ENCODE assay signal across 36 cellular contexts in genomic region chr5:140791111-140791510, GRCh38. TPM values are rescaled to one million over a fixed set of nuclear protein-coding genes. Genes with fewer than 3 reads are reported as not detected.
"Had no signal": no experiment of that assay in that cellular context is flagged by ENCODE, and none has a peak within 500 bp of the region (broad histone marks: within the 10 kb centered on the region; RNA-seq: fewer than 3 reads in every experiment).

No MANE protein-coding gene starts in this region.

- ATAC-seq: effector memory CD8-positive, alpha-beta T cell; gastroesophageal sphincter; natural killer cell; psoas muscle; stimulated activated memory B cell treated with anti-CD40 and anti-IgM and Interleukin-4, amounts not matched to agents 10 μg/mL and 1 μg/mL and 100 μg/mL, for 72 hours; stimulated activated naive CD8-positive, alpha-beta T cell treated with anti-CD3 and anti-CD28 coated beads, Interleukin-15, amount 100 ng/mL, for 72 hours had no signal

- H3K4me3 Mint-ChIP-seq: activated naive CD8-positive, alpha-beta T cell treated with anti-CD3 and anti-CD28 coated beads for 36 hours; brain; effector memory CD8-positive, alpha-beta T cell; natural killer cell; neural progenitor cell; stimulated activated memory B cell treated with anti-CD40 and anti-IgM and Interleukin-4, amounts not matched to agents 10 μg/mL and 1 μg/mL and 100 μg/mL, for 72 hours; stimulated activated naive CD8-positive, alpha-beta T cell treated with anti-CD3 and anti-CD28 coated beads, Interleukin-15, amount 100 ng/mL, for 72 hours; type B pancreatic cell had no signal

- H3K27me3 ChIP-seq: adrenal gland, ascending aorta, hepatocyte, neural progenitor cell, vagina had no signal

- H3K27ac ChIP-seq: adrenal gland, ascending aorta, gastroesophageal sphincter, hepatocyte, left ventricle myocardium inferior, neural progenitor cell, parathyroid adenoma, psoas muscle, sigmoid colon, vagina had no signal

- H3K36me3 Mint-ChIP-seq: stimulated activated memory B cell treated with anti-CD40 and anti-IgM and Interleukin-4, amounts not matched to agents 10 μg/mL and 1 μg/mL and 100 μg/mL, for 72 hours had no signal

- H3K4me1 ChIP-seq: adrenal gland, ascending aorta, gastroesophageal sphincter, left ventricle myocardium inferior, neural progenitor cell, parathyroid adenoma, psoas muscle, sigmoid colon, vagina had no signal

- H3K4me3 ChIP-seq: adrenal gland, ascending aorta, gastroesophageal sphincter, hepatocyte, left ventricle myocardium inferior, lung, neural progenitor cell, psoas muscle, sigmoid colon, vagina had no signal

- H3K4me1 Mint-ChIP-seq: activated naive CD8-positive, alpha-beta T cell treated with anti-CD3 and anti-CD28 coated beads for 36 hours; brain; natural killer cell; neural progenitor cell; stimulated activated memory B cell treated with anti-CD40 and anti-IgM and Interleukin-4, amounts not matched to agents 10 μg/mL and 1 μg/mL and 100 μg/mL, for 72 hours; stimulated activated naive CD8-positive, alpha-beta T cell treated with anti-CD3 and anti-CD28 coated beads, Interleukin-15, amount 100 ng/mL, for 72 hours had no signal

- H3K27ac Mint-ChIP-seq: activated naive CD8-positive, alpha-beta T cell treated with anti-CD3 and anti-CD28 coated beads for 36 hours; brain; effector memory CD8-positive, alpha-beta T cell; natural killer cell; neural progenitor cell; stimulated activated memory B cell treated with anti-CD40 and anti-IgM and Interleukin-4, amounts not matched to agents 10 μg/mL and 1 μg/mL and 100 μg/mL, for 72 hours; stimulated activated naive CD8-positive, alpha-beta T cell treated with anti-CD3 and anti-CD28 coated beads, Interleukin-15, amount 100 ng/mL, for 72 hours; type B pancreatic cell had no signal

- H3K36me3 ChIP-seq: adrenal gland, ascending aorta, neural progenitor cell, sigmoid colon, vagina had no signal

- DNase-seq: activated CD4-positive, alpha-beta T cell treated with anti-CD3 and anti-CD28 coated beads for 48 hours; activated CD4-positive, alpha-beta T cell treated with anti-CD3 and anti-CD28 coated beads, Interleukin-2, amount 50 U/mL, for 48 hours; activated CD8-positive, alpha-beta memory T cell treated with anti-CD3 and anti-CD28 coated beads for 24 hours; activated effector memory CD4-positive, alpha-beta T cell treated with Interleukin-2 at 50 U/mL for 16 hours; activated naive CD4-positive, alpha-beta T cell treated with Interleukin-2 at 50 U/mL for 16 hours; activated naive CD8-positive, alpha-beta T cell treated with anti-CD3 and anti-CD28 coated beads for 36 hours; adrenal gland; caudate nucleus; cortex of kidney; effector memory CD8-positive, alpha-beta T cell; erythroblast; islet precursor cell; left ventricle myocardium inferior; mesendoderm; natural killer cell; occipital lobe; psoas muscle; sigmoid colon; small intestine; stimulated activated CD4-positive, alpha-beta T cell treated with anti-CD3 and anti-CD28 coated beads, Interleukin-4, amount 100 ng/mL, for 24 hours; stimulated activated naive CD8-positive, alpha-beta T cell treated with anti-CD3 and anti-CD28 coated beads, Interleukin-15, amount 100 ng/mL, for 72 hours; substantia nigra had no signal

RNA-seq across cellular contexts. Expression of gene PCDHA2, which starts 3.5 kb away (rescaled TPM):
- total RNA-seq: activated naive CD8-positive, alpha-beta T cell treated with anti-CD3 and anti-CD28 coated beads for 36 hours; ascending aorta; left ventricle myocardium inferior; mononuclear cell; natural killer cell; vagina had no signal
- polyA plus RNA-seq: psoas muscle had no signal

RNA-seq across cellular contexts. Expression of gene PCDHA1, which starts 5.2 kb away (rescaled TPM):
- total RNA-seq: activated naive CD8-positive, alpha-beta T cell treated with anti-CD3 and anti-CD28 coated beads for 36 hours; ascending aorta; chondrocyte; fibroblast of villous mesenchyme; gastroesophageal sphincter; hepatocyte; left ventricle myocardium inferior; lung; mononuclear cell; natural killer cell; sigmoid colon; vagina had no signal
- polyA plus RNA-seq: hepatocyte, psoas muscle, thymus had no signal

RNA-seq across cellular contexts. Expression of gene PCDHA3, which starts 9.7 kb away (rescaled TPM):
- total RNA-seq: activated naive CD8-positive, alpha-beta T cell treated with anti-CD3 and anti-CD28 coated beads for 36 hours; ascending aorta; left ventricle myocardium inferior; mononuclear cell; natural killer cell had no signal

RNA-seq across cellular contexts. Expression of gene PCDHA4, which starts 15.8 kb away (rescaled TPM):
- total RNA-seq: activated naive CD8-positive, alpha-beta T cell treated with anti-CD3 and anti-CD28 coated beads for 36 hours; ascending aorta; mononuclear cell; natural killer cell had no signal

RNA-seq across cellular contexts. Expression of gene PCDHA5, which starts 30.3 kb away (rescaled TPM):
- total RNA-seq: activated naive CD8-positive, alpha-beta T cell treated with anti-CD3 and anti-CD28 coated beads for 36 hours; ascending aorta; left ventricle myocardium inferior; natural killer cell; psoas muscle had no signal
